8 cellular contexts compared by ENCODE assay signal in the genomic region with DNA sequence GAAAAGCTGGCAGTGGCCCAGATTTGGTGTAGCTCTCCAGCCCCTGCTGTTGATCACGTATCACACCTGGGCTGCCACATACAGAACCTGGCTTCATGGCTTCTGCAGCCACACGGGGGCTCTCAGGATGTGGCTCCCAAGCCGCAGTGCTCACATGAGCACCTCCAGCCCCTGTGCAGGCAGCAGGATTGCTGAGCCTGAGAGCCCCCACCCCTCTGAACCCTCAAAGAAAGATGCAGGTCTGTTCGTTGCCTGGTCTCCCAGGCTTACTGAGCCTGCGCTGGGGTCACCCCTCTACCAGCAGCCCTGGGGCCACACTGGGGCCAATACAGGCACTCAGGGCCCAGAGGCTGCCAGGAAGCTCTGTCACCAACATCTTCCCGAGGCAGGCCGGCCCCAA. TPM values are rescaled to one million over a fixed set of nuclear protein-coding genes. Genes with fewer than 3 reads are reported as not detected.
DNase-seq lines count a peak whose midpoint lies in the region; ATAC-seq, FAIRE-seq and TF ChIP-seq lines count a peak whose summit lies in the region.

No MANE protein-coding gene starts in this region.

- no peaks in the 10 kb centered on the region for H3K36me3 ChIP-seq in Peyer's patch

- DNase-seq in GM12865 (ENCODE audit: low read depth) (peak; percentile 74), Peyer's patch (peak in 2 of 3 donors; percentile 81 to 89), sciatic nerve (ENCODE audit: low spot score) (peak; percentile 54), D721Med (ENCODE audit: insufficient read length, low spot score) (no peak), NCI-H526 (lab: John Stamatoyannopoulos, UW) (no peak), hippocampal formation (lab: John Stamatoyannopoulos, UW) (no peak)
- DNase-seq in activated naive CD8-positive, alpha-beta T cell treated with anti-CD3 and anti-CD28 coated beads, Interleukin-2, amount 50 U/mL, for 24 hours = peak; percentile 64

- H3K27ac ChIP-seq in Peyer's patch = peak overlapping the region; percentile 76 to 92 (median 89)

- H3K9me3 Mint-ChIP-seq in activated naive CD8-positive, alpha-beta T cell treated with anti-CD3 and anti-CD28 coated beads, Interleukin-2, amount 50 U/mL, for 24 hours = no peaks in the 10 kb centered on the region

- ATAC-seq in activated naive CD8-positive, alpha-beta T cell treated with anti-CD3 and anti-CD28 coated beads, Interleukin-2, amount 50 U/mL, for 24 hours = peak; percentile 17
- ATAC-seq in sciatic nerve (no peak), HG02588 (IDR thresholded peaks at IDR 0.05; ENCODE audit: unreplicated experiment) (no peak)

- no peaks in the 10 kb centered on the region for H3K27me3 Mint-ChIP-seq in activated naive CD8-positive, alpha-beta T cell treated with anti-CD3 and anti-CD28 coated beads, Interleukin-2, amount 50 U/mL, for 24 hours

- peak overlapping the region; percentile 72 for H3K4me3 ChIP-seq in GM12865 (ENCODE audit: low read depth, low read length)
- peak overlapping the region in 2 of 4 donors; percentile 4 to 73 for H3K4me3 ChIP-seq in Peyer's patch

- H3K4me1 ChIP-seq in Peyer's patch = peaks cover 0 to 43% (median 38%) of the 10 kb centered on the region in 4 donors

- no peak for FAIRE-seq in D721Med (lab: Jason Lieb, UNC)

- no peaks in the 10 kb centered on the region for H3K27me3 ChIP-seq in Peyer's patch

- H3K4me1 Mint-ChIP-seq in activated naive CD8-positive, alpha-beta T cell treated with anti-CD3 and anti-CD28 coated beads, Interleukin-2, amount 50 U/mL, for 24 hours = peaks cover 78% of the 10 kb centered on the region

- TF ChIP-seq CTCF in GM12865 (IDR thresholded peaks at IDR 0.05; ENCODE audit: insufficient read depth, low read depth, low read length, missing control alignments) (peak; percentile 30), Peyer's patch (IDR thresholded peaks at IDR 0.05) (peak in 2 of 6 experiments; percentile 7 to 8), D721Med (IDR thresholded peaks at IDR 0.05; ENCODE audit: insufficient read depth, missing control alignments) (no peak)

- no peaks in the 10 kb centered on the region for H3K9me3 ChIP-seq in Peyer's patch

- peak overlapping the region; percentile 89 for H3K4me3 Mint-ChIP-seq in activated naive CD8-positive, alpha-beta T cell treated with anti-CD3 and anti-CD28 coated beads, Interleukin-2, amount 50 U/mL, for 24 hours

- intact Hi-C loops in sciatic nerve (cut with DNase I) = no loop called here

- peaks cover 28% of the 10 kb centered on the region for H3K36me3 Mint-ChIP-seq in activated naive CD8-positive, alpha-beta T cell treated with anti-CD3 and anti-CD28 coated beads, Interleukin-2, amount 50 U/mL, for 24 hours (ENCODE audit: low read depth)

- TF ChIP-seq POLR2A in Peyer's patch (IDR thresholded peaks at IDR 0.05) = no peak

- H3K27ac Mint-ChIP-seq in activated naive CD8-positive, alpha-beta T cell treated with anti-CD3 and anti-CD28 coated beads, Interleukin-2, amount 50 U/mL, for 24 hours = peak overlapping the region; percentile 84

RNA-seq across cellular contexts. Expression of gene PLEKHF1, which starts 2.7 kb away (rescaled TPM):
- total RNA-seq in Peyer's patch = 10 to 100 TPM in 1 of 4 donors, 1 to 10 TPM in 3; 8.2 to 16.5 (median 9.0) TPM
- total RNA-seq in sciatic nerve = 30.4 TPM

RNA-seq across cellular contexts. Expression of gene C19orf12, which starts 47.1 kb away (rescaled TPM):
- 10 to 100 TPM; 18.2 to 49.1 (median 28.2) TPM for total RNA-seq in Peyer's patch
- total RNA-seq in sciatic nerve = 30.9 TPM

Comparison
In these comparisons a context has a peak if more than half of its experiments do, and no peak if none do; other contexts are left out.
1. DNase-seq: peak in GM12865 (single experiment), Peyer's patch (2 of 3), activated naive CD8-positive, alpha-beta T cell treated with anti-CD3 and anti-CD28 coated beads, Interleukin-2, amount 50 U/mL, for 24 hours (single experiment) and sciatic nerve (single experiment); none in D721Med (single experiment), NCI-H526 (0 of 2) and hippocampal formation (0 of 2).